ENCODE assay signal across 1 cellular context in genomic region chr15:84818221-84819131, GRCh38.
TF ChIP-seq lines count a peak whose summit lies in the region.

No MANE protein-coding gene starts in this region.

TF ChIP-seq in HepG2, 621 proteins besides CTCF, POLR2A, EP300 and RAD21 (continued from another document and continues in another):
- TF ChIP-seq HBP1 (CRISPR knock-in tag; IDR thresholded peaks at IDR 0.05; ENCODE audit: low read depth) (no peak), ZNF660 (CRISPR knock-in tag; IDR thresholded peaks at IDR 0.05; ENCODE audit: borderline replicate concordance, low read depth) (no peak), TOPORS (CRISPR knock-in tag; IDR thresholded peaks at IDR 0.05) (no peak), MZF1 (CRISPR knock-in tag; IDR thresholded peaks at IDR 0.05; ENCODE audit: borderline replicate concordance) (no peak), HIC2 (CRISPR knock-in tag; IDR thresholded peaks at IDR 0.05; ENCODE audit: low read depth) (no peak), TFDP1 (CRISPR knock-in tag; IDR thresholded peaks at IDR 0.05; ENCODE audit: borderline replicate concordance) (peak; percentile 27; the same call in 1 of the 2 replicates), ZNF7 (CRISPR knock-in tag; IDR thresholded peaks at IDR 0.05) (no peak), HNRNPLL (IDR thresholded peaks at IDR 0.05; ENCODE audit: low read depth, low read length, poor library complexity, severe bottlenecking) (no peak), ZNF326 (CRISPR knock-in tag; IDR thresholded peaks at IDR 0.05; ENCODE audit: borderline replicate concordance) (no peak), RARA (CRISPR knock-in tag; IDR thresholded peaks at IDR 0.05) (peak; percentile 67), ZNF616 (CRISPR knock-in tag; IDR thresholded peaks at IDR 0.05; ENCODE audit: low read depth) (no peak), SYNCRIP (IDR thresholded peaks at IDR 0.05; ENCODE audit: insufficient read depth, low read depth, low read length) (no peak), ZNF615 (CRISPR knock-in tag; IDR thresholded peaks at IDR 0.05; ENCODE audit: borderline replicate concordance) (no peak), ZNF788 (CRISPR knock-in tag; IDR thresholded peaks at IDR 0.05; ENCODE audit: borderline replicate concordance) (no peak), PRDM4 (CRISPR knock-in tag; IDR thresholded peaks at IDR 0.05; ENCODE audit: borderline replicate concordance) (no peak), SMAD1 (CRISPR knock-in tag; IDR thresholded peaks at IDR 0.05; ENCODE audit: borderline replicate concordance, low read depth) (no peak), TFE3 (CRISPR knock-in tag; IDR thresholded peaks at IDR 0.05) (peak; percentile 68), TAF1 (CRISPR knock-in tag; IDR thresholded peaks at IDR 0.05) (no peak; the same call in 1 of the 2 replicates), TRIM24 (CRISPR knock-in tag; IDR thresholded peaks at IDR 0.05) (no peak), FOXA3 (CRISPR knock-in tag; IDR thresholded peaks at IDR 0.05) (peak; percentile 41; the same call in 1 of the 2 replicates), BCL6 (CRISPR knock-in tag; IDR thresholded peaks at IDR 0.05) (peak; percentile 59), ZNF629 (CRISPR knock-in tag; conservative IDR thresholded peaks at IDR 0.05) (0 out of 2 replicates have a peak, but pooled peaks have one; percentile 13), PAXIP1 (CRISPR knock-in tag; conservative IDR thresholded peaks at IDR 0.05) (peak; percentile 45; the same call in 1 of the 2 replicates), ZNF296 (CRISPR knock-in tag; conservative IDR thresholded peaks at IDR 0.05) (no peak), TERF1 (CRISPR knock-in tag; IDR thresholded peaks at IDR 0.05) (no peak), FOXA1 (IDR thresholded peaks at IDR 0.05) (no peak), FOXA1 (CRISPR knock-in tag; IDR thresholded peaks at IDR 0.05) (peak; percentile 67), GABPB1 (CRISPR knock-in tag; IDR thresholded peaks at IDR 0.05) (peak; percentile 46; the same call in 1 of the 2 replicates), NFE2L1 (CRISPR knock-in tag; IDR thresholded peaks at IDR 0.05; ENCODE audit: borderline replicate concordance) (no peak), SNRNP70 (IDR thresholded peaks at IDR 0.05; ENCODE audit: low read depth, low read length) (no peak), MXD4 (CRISPR knock-in tag; IDR thresholded peaks at IDR 0.05) (no peak), POLR2AphosphoS5 (IDR thresholded peaks at IDR 0.05; ENCODE audit: low read depth, low read length) (0 out of 2 replicates have a peak, but pooled peaks have one; percentile 23), THAP11 (CRISPR knock-in tag; IDR thresholded peaks at IDR 0.05) (peak; percentile 27; the same call in 1 of the 2 replicates), ATF6 (CRISPR knock-in tag; conservative IDR thresholded peaks at IDR 0.05) (no peak), ZNF512 (CRISPR knock-in tag; IDR thresholded peaks at IDR 0.05) (no peak), NFATC3 (CRISPR knock-in tag; IDR thresholded peaks at IDR 0.05) (no peak)
